ENCODE assay signal across 27 cellular contexts in the genomic region with DNA sequence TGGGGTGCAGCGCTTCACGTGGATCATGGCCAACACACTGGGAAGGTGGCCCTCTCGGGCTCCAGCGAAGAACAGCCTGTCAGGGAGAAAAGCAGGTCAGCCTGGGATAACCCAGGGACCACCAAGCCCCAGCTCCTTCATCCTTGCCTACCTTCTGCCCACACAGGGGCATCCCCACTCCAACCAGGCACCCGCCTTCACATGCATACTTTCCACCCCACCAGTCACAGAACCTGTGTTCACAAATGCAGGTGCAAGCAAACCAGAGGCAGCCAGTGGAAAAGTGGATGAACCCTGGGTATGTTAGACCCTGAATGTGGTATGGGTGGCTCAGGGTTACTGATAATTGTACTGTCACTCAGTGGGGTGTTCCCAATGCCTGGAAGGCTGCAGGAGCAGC. TPM values are rescaled to one million over a fixed set of nuclear protein-coding genes. Genes with fewer than 3 reads are reported as not detected.
DNase-seq lines count a peak whose midpoint lies in the region; ATAC-seq and TF ChIP-seq lines count a peak whose summit lies in the region.
"Had no signal": no experiment of that assay in that cellular context is flagged by ENCODE, and none has a peak within 500 bp of the region (broad histone marks: within the 10 kb centered on the region; RNA-seq: fewer than 3 reads in every experiment).

No MANE protein-coding gene starts in this region.

- peak overlapping the region; percentile 54; the same call in 1 of the 2 replicates for H3K27ac ChIP-seq in VCaP
- peak overlapping the region; percentile 58 for H3K27ac ChIP-seq in neutrophil
- peak overlapping the region; percentile 6 for H3K27ac ChIP-seq in stomach smooth muscle (ENCODE audit: low read length)
- H3K27ac ChIP-seq: PC-9 had no signal

- ATAC-seq in natural killer cell treated with Interleukin-12 subunit alpha and Interleukin-12 subunit beta and Interleukin-15 and Interleukin-18, amount 100 ng/mL, for 72 hours: no peak
- ATAC-seq in natural killer cell (no peak), HG02759 (IDR thresholded peaks at IDR 0.05; ENCODE audit: unreplicated experiment) (no peak), GM21737 (IDR thresholded peaks at IDR 0.05; ENCODE audit: unreplicated experiment) (no peak), HG03521 (IDR thresholded peaks at IDR 0.05; ENCODE audit: unreplicated experiment) (no peak)
- ATAC-seq: GM12878, HCT116 had no signal

- no peaks in the 10 kb centered on the region for H3K4me1 Mint-ChIP-seq in natural killer cell treated with Interleukin-12 subunit alpha and Interleukin-12 subunit beta and Interleukin-15 and Interleukin-18, amount 100 ng/mL, for 72 hours (ENCODE audit: low read depth in 2 of 2)
- H3K4me1 Mint-ChIP-seq in natural killer cell: no peaks in the 10 kb centered on the region

- H3K4me3 ChIP-seq in neutrophil (ENCODE audit: low read depth in 1 of 2, low read length in 1 of 2) (no peak overlapping the region), stomach smooth muscle (ENCODE audit: low read length in 2 of 2) (no peak overlapping the region)
- H3K4me3 ChIP-seq: GM12878, MG63, PC-9 had no signal

- intact Hi-C loops in natural killer cell (cut with micrococcal nuclease): no loop called here

- no peaks in the 10 kb centered on the region for H3K27me3 ChIP-seq in neutrophil
- H3K27me3 ChIP-seq in stomach smooth muscle (ENCODE audit: control insufficient read depth in 1 of 2, insufficient read depth in 2 of 2, low read length in 2 of 2): no peaks in the 10 kb centered on the region
- H3K27me3 ChIP-seq: MG63 had no signal

- H3K4me3 Mint-ChIP-seq in natural killer cell treated with Interleukin-12 subunit alpha and Interleukin-12 subunit beta and Interleukin-15 and Interleukin-18, amount 100 ng/mL, for 72 hours: no peak overlapping the region
- H3K4me3 Mint-ChIP-seq in natural killer cell: no peak overlapping the region
- H3K4me3 Mint-ChIP-seq: CD4-positive, alpha-beta memory T cell had no signal

- H3K9ac ChIP-seq in stomach smooth muscle (ENCODE audit: low read length in 2 of 2): no peak overlapping the region

- H3K27me3 Mint-ChIP-seq in natural killer cell treated with Interleukin-12 subunit alpha and Interleukin-12 subunit beta and Interleukin-15 and Interleukin-18, amount 100 ng/mL, for 72 hours: peaks cover 10 to 20% of the 10 kb centered on the region in 2 donors
- H3K27me3 Mint-ChIP-seq in natural killer cell (ENCODE audit: low read depth in 2 of 2): peaks cover 11 to 16% of the 10 kb centered on the region in 2 donors

- no peaks in the 10 kb centered on the region for H3K9me3 Mint-ChIP-seq in natural killer cell treated with Interleukin-12 subunit alpha and Interleukin-12 subunit beta and Interleukin-15 and Interleukin-18, amount 100 ng/mL, for 72 hours
- H3K9me3 Mint-ChIP-seq in natural killer cell: no peaks in the 10 kb centered on the region
- H3K9me3 Mint-ChIP-seq: CD4-positive, alpha-beta memory T cell had no signal

- H3K4me1 ChIP-seq in neutrophil (ENCODE audit: control insufficient read depth in 1 of 2, insufficient read depth in 1 of 2, low read depth in 1 of 2, low read length in 1 of 2) (peaks cover 38 to 39% of the 10 kb centered on the region in 2 experiments), stomach smooth muscle (ENCODE audit: control insufficient read depth, insufficient read depth, low read length) (no peaks in the 10 kb centered on the region)

- peak; percentile 25 for DNase-seq in natural killer cell treated with Interleukin-12 subunit alpha and Interleukin-12 subunit beta and Interleukin-15 and Interleukin-18, amount 100 ng/mL, for 72 hours (ENCODE audit: low spot score)
- DNase-seq in natural killer cell: no peak
- DNase-seq: C1 segment of cervical spinal cord; CD4-positive, alpha-beta memory T cell; COR-L47; IMR-90; KG1; MG63; NCI-H1105 treated with DMSO at 0.1 percent for 48 hours; NCI-H146; NCI-H1930; NCI-H2107; NCI-H446; NCI-H524 treated with DMSO at 0.1 percent for 48 hours; PC-9; SHP77 had no signal

- H3K27ac Mint-ChIP-seq in natural killer cell treated with Interleukin-12 subunit alpha and Interleukin-12 subunit beta and Interleukin-15 and Interleukin-18, amount 100 ng/mL, for 72 hours: no peak overlapping the region
- H3K27ac Mint-ChIP-seq in natural killer cell: no peak overlapping the region
- H3K27ac Mint-ChIP-seq: CD4-positive, alpha-beta memory T cell had no signal

- no peaks in the 10 kb centered on the region for H3K9me3 ChIP-seq in neutrophil
- no peaks in the 10 kb centered on the region for H3K9me3 ChIP-seq in stomach smooth muscle (ENCODE audit: control insufficient read depth in 2 of 2, low read length in 2 of 2)
- H3K9me3 ChIP-seq: MG63 had no signal

- no peaks in the 10 kb centered on the region for H3K36me3 Mint-ChIP-seq in natural killer cell treated with Interleukin-12 subunit alpha and Interleukin-12 subunit beta and Interleukin-15 and Interleukin-18, amount 100 ng/mL, for 72 hours
- H3K36me3 Mint-ChIP-seq in natural killer cell: no peaks in the 10 kb centered on the region
- H3K36me3 Mint-ChIP-seq: CD4-positive, alpha-beta memory T cell had no signal

- no peaks in the 10 kb centered on the region for H3K36me3 ChIP-seq in neutrophil
- H3K36me3 ChIP-seq in stomach smooth muscle (ENCODE audit: control insufficient read depth in 2 of 2, insufficient read depth in 2 of 2, low read length in 2 of 2): peaks cover 0 to 35% of the 10 kb centered on the region in 2 donors
- H3K36me3 ChIP-seq: MG63 had no signal

- TF ChIP-seq CTCF in natural killer cell (IDR thresholded peaks at IDR 0.05): no peak
- TF ChIP-seq CTCF in VCaP (conservative IDR thresholded peaks at IDR 0.05): no peak
- TF ChIP-seq CTCF in neutrophil (IDR thresholded peaks at IDR 0.05): no peak

RNA-seq across cellular contexts. Expression of a gene that starts 12.4 kb away (rescaled TPM):
- not detected for total RNA-seq in natural killer cell treated with Interleukin-12 subunit alpha and Interleukin-12 subunit beta and Interleukin-15 and Interleukin-18, amount 100 ng/mL, for 72 hours
- total RNA-seq in natural killer cell: not detected
- total RNA-seq: H1, IMR-90, PC-9, RPMI7951, SK-MEL-5 had no signal

RNA-seq across cellular contexts. Expression of a gene that starts 26.7 kb away (rescaled TPM):
- total RNA-seq in natural killer cell treated with Interleukin-12 subunit alpha and Interleukin-12 subunit beta and Interleukin-15 and Interleukin-18, amount 100 ng/mL, for 72 hours: not detected
- not detected for total RNA-seq in natural killer cell
- total RNA-seq: CD4-positive, alpha-beta memory T cell; GM12878; H1; PC-9; RPMI7951; SK-MEL-5 had no signal

RNA-seq across cellular contexts. Expression of a gene that starts 36.2 kb away (rescaled TPM):
- total RNA-seq in natural killer cell treated with Interleukin-12 subunit alpha and Interleukin-12 subunit beta and Interleukin-15 and Interleukin-18, amount 100 ng/mL, for 72 hours: 10 to 100 TPM; 41.2 to 55.2 TPM
- 10 to 100 TPM; 10.6 to 19.0 (median 14.7) TPM for total RNA-seq in natural killer cell

RNA-seq across cellular contexts. Expression of a gene that starts 36.5 kb away (rescaled TPM):
- total RNA-seq in natural killer cell treated with Interleukin-12 subunit alpha and Interleukin-12 subunit beta and Interleukin-15 and Interleukin-18, amount 100 ng/mL, for 72 hours: 100 to 1,000 TPM; 186 to 250 TPM
- total RNA-seq in natural killer cell: 100 to 1,000 TPM; 321 to 395 (median 347) TPM

RNA-seq across cellular contexts. Expression of a gene that starts 52.0 kb away (rescaled TPM):
- 1 to 10 TPM in 1 of 2 donors, under 1 TPM in 1; 0.07 to 3.5 TPM for total RNA-seq in natural killer cell treated with Interleukin-12 subunit alpha and Interleukin-12 subunit beta and Interleukin-15 and Interleukin-18, amount 100 ng/mL, for 72 hours
- total RNA-seq in natural killer cell: 1 to 10 TPM in 2 of 3 donors, under 1 TPM in 1; 0.42 to 1.2 (median 1.0) TPM
- total RNA-seq: IMR-90 had no signal

Comparison
In these comparisons a context has a peak if more than half of its experiments do, and no peak if none do; other contexts are left out.
1. H3K27ac ChIP-seq: peak in every context shown above with its lines; median percentile 58 in neutrophil; 54 in VCaP; 6 in stomach smooth muscle.